19 cellular contexts compared by ENCODE assay signal in genomic region chr5:58944221-58944620, GRCh38.
"Had no signal": no experiment of that assay in that cellular context is flagged by ENCODE, and none has a peak within 500 bp of the region (broad histone marks: within the 10 kb centered on the region; RNA-seq: fewer than 3 reads in every experiment).

No MANE protein-coding gene starts in this region.

- DNase-seq: activated CD4-positive, alpha-beta T cell treated with anti-CD3 and anti-CD28 coated beads, Interleukin-2, amount 10 ng/mL, durations not matched to agents 24 days and 14 days; activated CD8-positive, alpha-beta T cell treated with anti-CD3 and anti-CD28 coated beads for 36 hours; activated naive CD4-positive, alpha-beta T cell; activated naive CD8-positive, alpha-beta T cell treated with anti-CD3 and anti-CD28 coated beads for 36 hours; activated T-cell treated with anti-CD3 and anti-CD28 coated beads, Interleukin-2, amount 50 U/mL, for 1 hour; amygdala; body of pancreas; caudate nucleus; dorsolateral prefrontal cortex; gastrocnemius medialis; midbrain; occipital lobe; transverse colon had no signal

- H3K27me3 ChIP-seq: body of pancreas, dorsolateral prefrontal cortex, gastrocnemius medialis, suprapubic skin, transverse colon, vagina had no signal

- H3K27ac ChIP-seq: body of pancreas, dorsolateral prefrontal cortex, gastrocnemius medialis, suprapubic skin, transverse colon, vagina had no signal

- FAIRE-seq: colon, islet of Langerhans had no signal

- H3K36me3 ChIP-seq: gastrocnemius medialis, suprapubic skin, transverse colon, vagina had no signal

- H3K4me3 ChIP-seq: body of pancreas, dorsolateral prefrontal cortex, gastrocnemius medialis, lung, suprapubic skin, transverse colon, vagina had no signal

- ATAC-seq: activated CD8-positive, alpha-beta T cell treated with anti-CD3 and anti-CD28 coated beads for 36 hours; activated T-helper 17 cell treated with anti-CD3 and anti-CD28 coated beads, Interleukin-2, amount 50 U/mL, for 72 hours; body of pancreas; gastrocnemius medialis had no signal

- H3K4me1 ChIP-seq: gastrocnemius medialis, transverse colon, vagina had no signal
